22 cellular contexts compared by ENCODE assay signal in genomic region chr3:150274372-150274771, GRCh38.
"Had no signal": no experiment of that assay in that cellular context is flagged by ENCODE, and none has a peak within 500 bp of the region (broad histone marks: within the 10 kb centered on the region; RNA-seq: fewer than 3 reads in every experiment).

No MANE protein-coding gene starts in this region.

- H3K4me3 Mint-ChIP-seq: effector memory CD8-positive, alpha-beta T cell; natural killer cell; stimulated activated naive B cell treated with anti-CD40 and anti-IgM and Interleukin-4, amounts not matched to agents 10 μg/mL and 1 μg/mL and 100 μg/mL, for 72 hours; stimulated activated naive CD8-positive, alpha-beta T cell treated with anti-CD3 and anti-CD28 coated beads, Interleukin-15, Interleukin-2, amounts not matched to agents 100 ng/mL and 50 ng/mL, for 24 hours had no signal

- H3K9ac ChIP-seq: parathyroid adenoma had no signal

- H2AFZ ChIP-seq: parathyroid adenoma had no signal

- H3K27me3 Mint-ChIP-seq: progenitor cell of endocrine pancreas; stimulated activated naive B cell treated with anti-CD40 and anti-IgM and Interleukin-4, amounts not matched to agents 10 μg/mL and 1 μg/mL and 100 μg/mL, for 72 hours had no signal

- ATAC-seq: effector memory CD8-positive, alpha-beta T cell; gastrocnemius medialis; left lobe of liver; natural killer cell; right lobe of liver; stimulated activated naive B cell treated with anti-CD40 and anti-IgM and Interleukin-4, amounts not matched to agents 10 μg/mL and 1 μg/mL and 100 μg/mL, for 72 hours had no signal

- H3K36me3 Mint-ChIP-seq: natural killer cell had no signal

- H3K4me1 ChIP-seq: gastrocnemius medialis, parathyroid adenoma, tibial nerve, upper lobe of left lung had no signal

- H3K27ac ChIP-seq: gastrocnemius medialis, neutrophil, parathyroid adenoma, right lobe of liver, thoracic aorta, tibial nerve, upper lobe of left lung had no signal

- DNase-seq: cortex of kidney; effector memory CD8-positive, alpha-beta T cell; gastrocnemius medialis; head of caudate nucleus; kidney; mesendoderm; natural killer cell; right lobe of liver; small intestine; stimulated activated CD4-positive, alpha-beta T cell treated with anti-CD3 and anti-CD28 coated beads, Interleukin-15, amount 100 ng/mL, for 24 hours; stimulated activated CD4-positive, alpha-beta T cell treated with anti-CD3 and anti-CD28 coated beads, Interleukin-2, amount 100 ng/mL, for 48 hours; stimulated activated naive B cell treated with anti-CD40 and anti-IgM and Interleukin-4, amounts not matched to agents 10 μg/mL and 1 μg/mL and 100 μg/mL, for 72 hours; upper lobe of left lung had no signal

- H3K36me3 ChIP-seq: gastrocnemius medialis, neutrophil, right lobe of liver, thoracic aorta, tibial nerve, upper lobe of left lung had no signal

- H3K27ac Mint-ChIP-seq: effector memory CD8-positive, alpha-beta T cell; natural killer cell; progenitor cell of endocrine pancreas; stimulated activated naive B cell treated with anti-CD40 and anti-IgM and Interleukin-4, amounts not matched to agents 10 μg/mL and 1 μg/mL and 100 μg/mL, for 72 hours; stimulated activated naive CD8-positive, alpha-beta T cell treated with anti-CD3 and anti-CD28 coated beads, Interleukin-15, Interleukin-2, amounts not matched to agents 100 ng/mL and 50 ng/mL, for 24 hours had no signal

- H3K9me3 ChIP-seq: gastrocnemius medialis, neutrophil, right lobe of liver, thoracic aorta, tibial nerve, upper lobe of left lung had no signal

- H3K27me3 ChIP-seq: gastrocnemius medialis, neutrophil, right lobe of liver, tibial nerve, upper lobe of left lung had no signal

- FAIRE-seq: endometrium, kidney, small intestine, urothelium cell line had no signal

- H3K9me3 Mint-ChIP-seq: effector memory CD8-positive, alpha-beta T cell; natural killer cell; stimulated activated naive CD8-positive, alpha-beta T cell treated with anti-CD3 and anti-CD28 coated beads, Interleukin-15, Interleukin-2, amounts not matched to agents 100 ng/mL and 50 ng/mL, for 24 hours had no signal

- H3K4me1 Mint-ChIP-seq: natural killer cell had no signal

- H3K79me2 ChIP-seq: parathyroid adenoma had no signal

- H3K4me3 ChIP-seq: gastrocnemius medialis, right lobe of liver, thoracic aorta, tibial nerve, upper lobe of left lung had no signal
